Comparison of ENCODE assay signal across 8 cellular contexts in the genomic region with DNA sequence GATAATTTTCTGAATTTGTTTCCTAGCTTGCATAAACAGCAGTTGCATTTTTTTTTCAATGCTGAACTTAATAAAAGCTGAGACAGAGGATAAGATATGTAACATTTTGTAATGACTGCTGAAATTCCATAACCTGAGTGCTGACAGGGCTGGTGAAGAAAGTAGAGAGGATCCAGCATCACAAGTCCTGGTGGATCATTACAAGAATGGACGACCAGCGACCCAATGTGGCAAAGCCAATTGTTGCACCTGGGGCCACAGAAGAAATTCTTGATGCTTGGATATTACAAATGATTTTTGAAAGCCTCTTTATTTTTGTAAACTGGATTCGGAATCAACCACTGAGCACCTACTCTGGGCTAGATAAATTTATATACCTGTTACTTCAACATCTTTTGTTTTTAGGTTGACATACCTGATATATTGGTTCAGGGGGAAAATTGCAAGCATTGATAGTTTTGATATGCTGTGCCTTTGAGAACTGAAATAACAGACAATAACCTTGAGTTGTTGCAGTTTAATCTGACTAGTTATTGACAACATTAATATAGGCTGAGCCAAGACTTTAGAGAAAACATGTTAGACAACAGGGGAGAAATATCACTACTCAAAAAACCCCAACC. TPM values are rescaled to one million over a fixed set of nuclear protein-coding genes. Genes with fewer than 3 reads are reported as not detected.
DNase-seq lines count a peak whose midpoint lies in the region; ATAC-seq and TF ChIP-seq lines count a peak whose summit lies in the region.

No MANE protein-coding gene starts in this region.

- H4K20me1 ChIP-seq in SK-N-SH (ENCODE audit: insufficient read depth) (no peaks in the 10 kb centered on the region), mammary epithelial cell (ENCODE audit: insufficient read depth, low read length) (no peaks in the 10 kb centered on the region)

- CTCF ChIA-PET in SK-N-SH (lab: Yijun Ruan, JAX) (interaction anchor here (0.6 to 1.7 kb wide), 10 partner anchors 13 to 543 kb away, joined by 3 to 8 read pairs (median 4); partner anchors contain the start of gene GNB4), mammary epithelial cell (lab: Charles Lee; ENCODE audit: low non-redundant PET) (no interaction called here)

- intact Hi-C loops in mammary epithelial cell (cut with micrococcal nuclease), result loop anchor here (1.0 kb wide), 4 partner anchors 109 to 412 kb away; no protein-coding TSS in a partner anchor

- H3K79me2 ChIP-seq in SK-N-SH (ENCODE audit: insufficient read depth) (peaks cover 4% of the 10 kb centered on the region), mammary epithelial cell (ENCODE audit: insufficient read depth, low read length) (peaks cover 6% of the 10 kb centered on the region)

- no peaks in the 10 kb centered on the region for H3K9me2 ChIP-seq in SK-N-SH

- ATAC-seq in SK-N-SH treated with all-trans-retinoic acid at 6 μM for 48 hours (no peak), HG02884 (IDR thresholded peaks at IDR 0.05; ENCODE audit: unreplicated experiment) (no peak)

- H3K4me1 ChIP-seq in SK-N-SH (ENCODE audit: control insufficient read depth in 1 of 2, insufficient read depth in 2 of 2, low read depth in 1 of 2, low read length in 1 of 2), result peaks cover 0 to under 1% of the 10 kb centered on the region in 2 experiments; a peak in 2 of 4 replicates
- peaks cover 2% of the 10 kb centered on the region for H3K4me1 ChIP-seq in mammary epithelial cell (ENCODE audit: insufficient read depth, low read length)

- H2AFZ ChIP-seq in SK-N-SH (ENCODE audit: low read depth) (no peak overlapping the region), mammary epithelial cell (ENCODE audit: low read depth, low read length) (no peak overlapping the region)

- no peak for TF ChIP-seq EP300 in SK-N-SH (IDR thresholded peaks at IDR 0.05; ENCODE audit: borderline replicate concordance in 1 of 2, low read depth in 1 of 2, low read length in 1 of 2)

- no peaks in the 10 kb centered on the region for H3K9me3 ChIP-seq in SK-N-SH
- no peaks in the 10 kb centered on the region for H3K9me3 ChIP-seq in mammary epithelial cell (replicated peaks; ENCODE audit: insufficient read depth, low read length)

- TF ChIP-seq CTCF in SK-N-SH (IDR thresholded peaks at IDR 0.05) (peak; percentile 91), mammary epithelial cell (conservative IDR thresholded peaks at IDR 0.05 in 1 of 2, IDR thresholded peaks at IDR 0.05 in 1 of 2; ENCODE audit: extremely low read depth in 1 of 2, insufficient read depth in 1 of 2, low read depth in 1 of 2, low read length in 2 of 2) (peak; percentile 92 to 95)

- H3F3A ChIP-seq in SK-N-SH (replicated peaks; ENCODE audit: insufficient read depth), result no peaks in the 10 kb centered on the region

- peak; percentile 82 for DNase-seq in SK-N-SH
- DNase-seq in NCI-H1105 (lab: John Stamatoyannopoulos, UW), result peak; percentile 42
- DNase-seq in T follicular helper cell (ENCODE audit: low read depth), result peak; percentile 20
- peak; percentile 57 for DNase-seq in mammary epithelial cell
- DNase-seq in kidney glomerular epithelial cell (lab: John Stamatoyannopoulos, UW), result peak; percentile 57
- DNase-seq in stimulated activated CD4-positive, alpha-beta T cell treated with anti-CD3 and anti-CD28 coated beads, Interleukin-4, amount 100 ng/mL, for 48 hours (ENCODE audit: low read depth in 2 of 2), result peak; percentile 28 to 37

- no peaks in the 10 kb centered on the region for H3K27me3 ChIP-seq in SK-N-SH (ENCODE audit: insufficient read depth)
- no peaks in the 10 kb centered on the region for H3K27me3 ChIP-seq in mammary epithelial cell (ENCODE audit: insufficient read depth, low read length)

- WGBS in SK-N-SH (ENCODE audit: low lambda C conversion rate), result 0% methylated on average over 3 of the region's 3 CpGs
- 0% methylated on average over 3 of the region's 3 CpGs for WGBS in mammary epithelial cell (ENCODE audit: low coverage, missing lambda C conversion rate)

- H3K9ac ChIP-seq in SK-N-SH (no peak overlapping the region), mammary epithelial cell (ENCODE audit: insufficient read depth, low read length) (no peak overlapping the region)

- dilution Hi-C loops in mammary epithelial cell (cut with HindIII; ENCODE audit: low sequenced_read_pairs), result no loop called here

- H3K4me2 ChIP-seq in SK-N-SH (no peak overlapping the region), mammary epithelial cell (ENCODE audit: insufficient read depth, low read depth, low read length) (no peak overlapping the region)

- H3K27ac ChIP-seq in SK-N-SH (ENCODE audit: low read depth in 2 of 2, low read length in 1 of 2) (no peak overlapping the region), mammary epithelial cell (ENCODE audit: insufficient read depth, low read depth, low read length) (no peak overlapping the region)

- POLR2A ChIA-PET in SK-N-SH (lab: Yijun Ruan, JAX), result no interaction called here

- no TSS peak for BruUV-seq in mammary epithelial cell (replicated peaks; lab: Mats Ljungman, UMichigan)

- H3K36me3 ChIP-seq in SK-N-SH (replicated peaks in 1 of 2; ENCODE audit: control insufficient read depth in 1 of 2, insufficient read depth in 2 of 2, low read length in 1 of 2) (no peaks in the 10 kb centered on the region), mammary epithelial cell (ENCODE audit: insufficient read depth, low read length) (no peaks in the 10 kb centered on the region)

- H3K4me3 ChIP-seq in SK-N-SH (ENCODE audit: low read depth in 2 of 2, low read length in 1 of 2) (no peak overlapping the region; a peak in 1 of 4 replicates), mammary epithelial cell (replicated peaks in 1 of 3; ENCODE audit: insufficient read depth in 1 of 3, low read depth in 2 of 3, low read length in 3 of 3) (no peak overlapping the region)

- peak; percentile 97 for TF ChIP-seq RAD21 in SK-N-SH (IDR thresholded peaks at IDR 0.05; ENCODE audit: low read length)

- in situ Hi-C loops in mammary epithelial cell (cut with MboI; ENCODE audit: low sequenced_read_pairs in 2 of 2), result loop anchor here (10.0 kb wide), 1 partner anchor 114 kb away; no protein-coding TSS in a partner anchor

TF ChIP-seq in SK-N-SH, 30 proteins besides CTCF, POLR2A, EP300 and RAD21:
- TF ChIP-seq RXRA (IDR thresholded peaks at IDR 0.05; ENCODE audit: borderline replicate concordance, low read depth) (no peak), RCOR1 (IDR thresholded peaks at IDR 0.05; ENCODE audit: low read length) (0 out of 2 replicates have a peak, but pooled peaks have one; percentile 7), SMC3 (IDR thresholded peaks at IDR 0.05; ENCODE audit: low read depth, low read length) (peak; percentile 94)

TF ChIP-seq in SK-N-SH treated with all-trans-retinoic acid at 6 μM for 48 hours, 23 proteins besides CTCF, POLR2A, EP300 and RAD21:
- TF ChIP-seq CREB5 (CRISPR knock-in tag; IDR thresholded peaks at IDR 0.05; ENCODE audit: low read depth) (no peak), CSDC2 (CRISPR knock-in tag; IDR thresholded peaks at IDR 0.05) (no peak)
TF ChIP-seq in SK-N-SH treated with all-trans-retinoic acid at 6 μM for 48 hours: peak in this region for 0.

RNA-seq across cellular contexts. Expression of gene ACTL6A, which starts 3.9 kb away (rescaled TPM):
- 82.0 and 87.7 TPM in 2 replicates for polyA plus RNA-seq in SK-N-SH (2012; rRNA removed)
- polyA plus RNA-seq in SK-N-SH (2012; cell fraction: cytosol; rRNA removed), result 89.2 and 93.4 TPM in 2 replicates
- 79.9 and 90.6 TPM in 2 replicates for polyA plus RNA-seq in SK-N-SH (2012; cell fraction: nucleus; rRNA removed)
- 10 to 100 TPM; 41.5 to 59.4 TPM for total RNA-seq in mammary epithelial cell
- 68.7 TPM for polyA plus RNA-seq in mammary epithelial cell
- 83.4 TPM for polyA minus RNA-seq in mammary epithelial cell

RNA-seq across cellular contexts. Expression of gene MRPL47, which starts 45.6 kb away (rescaled TPM):
- polyA plus RNA-seq in SK-N-SH (2012; rRNA removed), result 37.8 and 44.3 TPM in 2 replicates
- polyA plus RNA-seq in SK-N-SH (2012; cell fraction: cytosol; rRNA removed), result 57.6 and 88.2 TPM in 2 replicates
- polyA plus RNA-seq in SK-N-SH (2012; cell fraction: nucleus; rRNA removed), result 14.9 and 22.3 TPM in 2 replicates
- total RNA-seq in mammary epithelial cell, result 10 to 100 TPM; 29.3 to 45.1 TPM
- 33.3 TPM for polyA plus RNA-seq in mammary epithelial cell
- polyA minus RNA-seq in mammary epithelial cell, result 18.9 TPM

RNA-seq across cellular contexts. Expression of gene NDUFB5, which starts 45.7 kb away (rescaled TPM):
- polyA plus RNA-seq in SK-N-SH (2012; rRNA removed) (31.3 and 35.3 TPM in 2 replicates), mammary epithelial cell (22.6 TPM)
- 44.1 and 73.7 TPM in 2 replicates for polyA plus RNA-seq in SK-N-SH (2012; cell fraction: cytosol; rRNA removed)
- 15.9 and 31.0 TPM in 2 replicates for polyA plus RNA-seq in SK-N-SH (2012; cell fraction: nucleus; rRNA removed)
- 10 to 100 TPM; 75.3 to 75.8 TPM for total RNA-seq in mammary epithelial cell
- polyA minus RNA-seq in mammary epithelial cell, result 15.2 TPM

Comparison
In these comparisons a context has a peak if more than half of its experiments do, and no peak if none do; other contexts are left out.
1. DNase-seq: peak in every context shown above with its lines; median percentile 82 in SK-N-SH; 57 in mammary epithelial cell; 57 in kidney glomerular epithelial cell; 42 in NCI-H1105; 32 in stimulated activated CD4-positive, alpha-beta T cell treated with anti-CD3 and anti-CD28 coated beads, Interleukin-4, amount 100 ng/mL, for 48 hours; 20 in T follicular helper cell.